In genomic region chr19:12952488-12953455, GRCh38 we compare ENCODE assay signal across 10 cellular contexts. TPM values are rescaled to one million over a fixed set of nuclear protein-coding genes. Genes with fewer than 3 reads are reported as not detected.
DNase-seq lines count a peak whose midpoint lies in the region; ATAC-seq and TF ChIP-seq lines count a peak whose summit lies in the region.
"Had no signal": no experiment of that assay in that cellular context is flagged by ENCODE, and none has a peak within 500 bp of the region (broad histone marks: within the 10 kb centered on the region; RNA-seq: fewer than 3 reads in every experiment).

No MANE protein-coding gene starts in this region.

- peaks cover 35% of the 10 kb centered on the region for H3K4me1 Mint-ChIP-seq in activated CD4-positive, alpha-beta T cell treated with anti-CD3 and anti-CD28 coated beads for 36 hours

- H3K4me3 Mint-ChIP-seq in activated CD4-positive, alpha-beta T cell treated with anti-CD3 and anti-CD28 coated beads for 36 hours, result no peak overlapping the region

- H3K27ac ChIP-seq in SU-DHL-6 (ENCODE audit: low read depth, low read length), result 0 out of 2 replicates have a peak overlapping the region, but pooled peaks have one; percentile 56
- peak overlapping the region; percentile 22 to 94 (median 57) for H3K27ac ChIP-seq in stomach
- H3K27ac ChIP-seq: C4-2B had no signal

- TF ChIP-seq CTCF in SU-DHL-6 (IDR thresholded peaks at IDR 0.05; ENCODE audit: insufficient read depth, low read length, poor library complexity, severe bottlenecking) (no peak), foreskin fibroblast (IDR thresholded peaks at IDR 0.05; ENCODE audit: low read depth, low read length) (no peak), stomach (IDR thresholded peaks at IDR 0.05) (no peak)

- POLR2A ChIA-PET in activated CD4-positive, alpha-beta T cell treated with anti-CD3 and anti-CD28 coated beads for 36 hours (lab: Charles Lee), result no interaction called here

- H3K27me3 ChIP-seq in SU-DHL-6 (ENCODE audit: low read length) (no peaks in the 10 kb centered on the region), stomach (no peaks in the 10 kb centered on the region)

- 51 to 58% (median 55%) methylated on average over 18 of the region's 18 CpGs for WGBS in stomach, 5 donors

- no peak overlapping the region for H3K4me3 ChIP-seq in SU-DHL-6 (ENCODE audit: insufficient read depth, low read length, poor library complexity, severe bottlenecking)
- H3K4me3 ChIP-seq in foreskin fibroblast (ENCODE audit: low read depth in 1 of 2, low read length in 2 of 2), result no peak overlapping the region
- H3K4me3 ChIP-seq in stomach, result no peak overlapping the region

- H3K27ac Mint-ChIP-seq in activated CD4-positive, alpha-beta T cell treated with anti-CD3 and anti-CD28 coated beads for 36 hours, result peak overlapping the region; percentile 37

- no peak for TF ChIP-seq POLR2A in stomach (IDR thresholded peaks at IDR 0.05)

- no peaks in the 10 kb centered on the region for H3K9me3 ChIP-seq in SU-DHL-6 (ENCODE audit: insufficient read depth, low read length)
- H3K9me3 ChIP-seq in stomach, result no peaks in the 10 kb centered on the region

- 0 out of 2 replicates have a peak, but pooled peaks cover 7% of the 10 kb centered on the region for H3K36me3 ChIP-seq in SU-DHL-6 (ENCODE audit: low read length)
- H3K36me3 ChIP-seq in stomach, result peaks cover 55 to 78% (median 75%) of the 10 kb centered on the region in 4 donors

- H2AFZ ChIP-seq in SU-DHL-6 (ENCODE audit: low read depth, low read length, severe bottlenecking), result no peak overlapping the region

- H3K79me2 ChIP-seq in SU-DHL-6 (ENCODE audit: insufficient read depth, low read length), result peaks cover 34% of the 10 kb centered on the region

- no peak for TF ChIP-seq EP300 in stomach (IDR thresholded peaks at IDR 0.05)

- no peaks in the 10 kb centered on the region; the same call in 1 of the 2 replicates for H4K20me1 ChIP-seq in SU-DHL-6 (ENCODE audit: low read depth, low read length)

- peaks cover 39 to 62% (median 52%) of the 10 kb centered on the region in 4 donors for H3K4me1 ChIP-seq in stomach

- no peak overlapping the region for H3K4me2 ChIP-seq in SU-DHL-6 (ENCODE audit: low read depth, low read length, poor library complexity, severe bottlenecking)

- DNase-seq in activated CD4-positive, alpha-beta T cell treated with anti-CD3 and anti-CD28 coated beads for 36 hours, result no peak
- no peak for DNase-seq in activated CD4-positive, alpha-beta T cell treated with anti-CD3 and anti-CD28 coated beads for 4 hours
- DNase-seq in foreskin fibroblast, result peak; percentile 83 to 93
- no peak for DNase-seq in stomach
- no peak for DNase-seq in left colon
- no peak for DNase-seq in stimulated activated CD4-positive, alpha-beta T cell treated with anti-CD3 and anti-CD28 coated beads, Interleukin-1b, Interleukin-23, amount 100 ng/mL, for 48 hours
- no peak for DNase-seq in stimulated activated naive CD4-positive, alpha-beta T cell treated with Interleukin-2 at 50 U/mL for 16 hours (lab: John Stamatoyannopoulos, UW)
- DNase-seq: NCI-H2029 treated with DMSO at 0.1 percent for 48 hours had no signal

- H3K9me3 Mint-ChIP-seq in activated CD4-positive, alpha-beta T cell treated with anti-CD3 and anti-CD28 coated beads for 36 hours (ENCODE audit: low read depth), result no peaks in the 10 kb centered on the region

- H3K27me3 Mint-ChIP-seq in activated CD4-positive, alpha-beta T cell treated with anti-CD3 and anti-CD28 coated beads for 36 hours, result no peaks in the 10 kb centered on the region

- H3K36me3 Mint-ChIP-seq in activated CD4-positive, alpha-beta T cell treated with anti-CD3 and anti-CD28 coated beads for 36 hours (ENCODE audit: low read depth), result peaks cover 75% of the 10 kb centered on the region

- CTCF ChIA-PET in activated CD4-positive, alpha-beta T cell treated with anti-CD3 and anti-CD28 coated beads for 36 hours (lab: Charles Lee), result interaction anchor here (0.6 to 5.4 kb wide), 3 partner anchors 10 to 24 kb away, joined by 3 to 38 read pairs (median 4); no protein-coding TSS in a partner anchor

- intact Hi-C loops in activated CD4-positive, alpha-beta T cell treated with anti-CD3 and anti-CD28 coated beads for 36 hours (cut with DNase I, micrococcal nuclease), result no loop called here
- intact Hi-C loops in stomach (cut with DNase I; ENCODE audit: low total_unique reads), result no loop called here
- intact Hi-C loops in left colon (cut with DNase I, micrococcal nuclease), result no loop called here

- peaks cover 41% of the 10 kb centered on the region for H3F3A ChIP-seq in SU-DHL-6 (ENCODE audit: insufficient read depth)

- no peak overlapping the region for H3K9ac ChIP-seq in SU-DHL-6 (ENCODE audit: low read length)

- ATAC-seq in activated CD4-positive, alpha-beta T cell treated with anti-CD3 and anti-CD28 coated beads for 36 hours, result no peak
- no peak for ATAC-seq in left colon

- no peaks in the 10 kb centered on the region for H3K9me2 ChIP-seq in SU-DHL-6 (replicated peaks; ENCODE audit: insufficient read depth, low read length)

RNA-seq across cellular contexts. Expression of gene GADD45GIP1, which starts 4.3 kb away (rescaled TPM):
- 10 to 100 TPM; 31.1 to 36.3 TPM for total RNA-seq in activated CD4-positive, alpha-beta T cell treated with anti-CD3 and anti-CD28 coated beads for 36 hours
- total RNA-seq in stomach (10 to 100 TPM in 4 of 5 donors, 1 to 10 TPM in 1; 1.8 to 93.3 (median 25.9) TPM), left colon (10 to 100 TPM; 13.1 to 17.5 TPM)
- 10 to 100 TPM; 59.0 to 75.4 (median 61.8) TPM for polyA plus RNA-seq in stomach

RNA-seq across cellular contexts. Expression of gene RAD23A, which starts 7.1 kb away (rescaled TPM):
- 100 to 1,000 TPM; 189 to 265 TPM for total RNA-seq in activated CD4-positive, alpha-beta T cell treated with anti-CD3 and anti-CD28 coated beads for 36 hours
- total RNA-seq in stomach (100 to 1,000 TPM in 3 of 5 donors, 10 to 100 TPM in 2; 44.1 to 144 (median 103) TPM), left colon (10 to 100 TPM; 70.9 to 80.3 TPM)
- 100 to 1,000 TPM; 101 to 141 (median 106) TPM for polyA plus RNA-seq in stomach

RNA-seq across cellular contexts. Expression of gene CALR, which starts 14.4 kb away (rescaled TPM):
- 100 to 1,000 TPM; 557 to 569 TPM for total RNA-seq in activated CD4-positive, alpha-beta T cell treated with anti-CD3 and anti-CD28 coated beads for 36 hours
- total RNA-seq in stomach, result 100 to 1,000 TPM; 337 to 947 (median 504) TPM
- polyA plus RNA-seq in stomach, result 100 to 1,000 TPM in 2 of 3 donors, 10 to 100 TPM in 1; 71.2 to 236 (median 158) TPM
- 100 to 1,000 TPM; 550 to 739 TPM for total RNA-seq in left colon

RNA-seq across cellular contexts. Expression of gene DAND5, which starts 16.6 kb away (rescaled TPM):
- total RNA-seq in activated CD4-positive, alpha-beta T cell treated with anti-CD3 and anti-CD28 coated beads for 36 hours, result under 1 TPM; 0.21 to 0.25 TPM
- under 1 TPM in 1 of 5 donors, not detected in 4; 0.58 TPM for total RNA-seq in stomach
- polyA plus RNA-seq in stomach, result under 1 TPM in 2 of 3 donors, not detected in 1; 0.12 to 0.13 TPM
- total RNA-seq in left colon, result under 1 TPM; 0.18 to 0.50 TPM

RNA-seq across cellular contexts. Expression of gene FARSA, which starts 19.3 kb away (rescaled TPM):
- 100 to 1,000 TPM; 120 to 142 TPM for total RNA-seq in activated CD4-positive, alpha-beta T cell treated with anti-CD3 and anti-CD28 coated beads for 36 hours
- 100 to 1,000 TPM in 1 of 5 donors, 10 to 100 TPM in 4; 27.2 to 125 (median 51.9) TPM for total RNA-seq in stomach
- polyA plus RNA-seq in stomach, result 10 to 100 TPM; 34.7 to 40.3 (median 39.4) TPM
- 10 to 100 TPM; 42.4 to 61.2 TPM for total RNA-seq in left colon

Comparison
In these comparisons a context has a peak if more than half of its experiments do, and no peak if none do; other contexts are left out.
1. DNase-seq: peak in foreskin fibroblast (2 of 2); none in activated CD4-positive, alpha-beta T cell treated with anti-CD3 and anti-CD28 coated beads for 36 hours (single experiment), activated CD4-positive, alpha-beta T cell treated with anti-CD3 and anti-CD28 coated beads for 4 hours (0 of 2), stomach (single experiment), left colon (0 of 2), stimulated activated CD4-positive, alpha-beta T cell treated with anti-CD3 and anti-CD28 coated beads, Interleukin-1b, Interleukin-23, amount 100 ng/mL, for 48 hours (single experiment) and stimulated activated naive CD4-positive, alpha-beta T cell treated with Interleukin-2 at 50 U/mL for 16 hours (single experiment).